12 cellular contexts compared by ENCODE assay signal in genomic region chr5:173926359-173926758, GRCh38. TPM values are rescaled to one million over a fixed set of nuclear protein-coding genes. Genes with fewer than 3 reads are reported as not detected.
DNase-seq lines count a peak whose midpoint lies in the region; ATAC-seq, FAIRE-seq and TF ChIP-seq lines count a peak whose summit lies in the region.
"Had no signal": no experiment of that assay in that cellular context is flagged by ENCODE, and none has a peak within 500 bp of the region (broad histone marks: within the 10 kb centered on the region; RNA-seq: fewer than 3 reads in every experiment).

No MANE protein-coding gene starts in this region.

- peaks cover 98% of the 10 kb centered on the region for H3K79me2 ChIP-seq in MM.1S (ENCODE audit: low read length)

- H3K36me3 ChIP-seq in MM.1S (replicated peaks; ENCODE audit: insufficient read depth, low read length) (peaks cover 3% of the 10 kb centered on the region; the same call in 1 of the 2 replicates), bronchial epithelial cell (ENCODE audit: control insufficient read depth, insufficient read depth, low read length) (no peaks in the 10 kb centered on the region)

- H3K9me3 ChIP-seq in MM.1S (replicated peaks; ENCODE audit: insufficient read depth, low read length) = no peaks in the 10 kb centered on the region

- TF ChIP-seq CTCF in MM.1S (IDR thresholded peaks at IDR 0.05; ENCODE audit: low read length) = no peak
- no peak for TF ChIP-seq CTCF in bronchial epithelial cell (IDR thresholded peaks at IDR 0.05; ENCODE audit: insufficient read depth, low read length, severe bottlenecking)

- H3K4me2 ChIP-seq in MM.1S (ENCODE audit: low read depth, low read length) = peak overlapping the region; percentile 64

- H3K9me2 ChIP-seq in MM.1S (replicated peaks; ENCODE audit: insufficient read depth, low read length) = no peaks in the 10 kb centered on the region

- no peaks in the 10 kb centered on the region for H3K27me3 Mint-ChIP-seq in activated naive CD8-positive, alpha-beta T cell treated with anti-CD3 and anti-CD28 coated beads for 36 hours
- H3K27me3 Mint-ChIP-seq in activated CD4-positive, alpha-beta T cell treated with anti-CD3 and anti-CD28 coated beads, Interleukin-2, amount 10 ng/mL, durations not matched to agents 24 days and 14 days = no peaks in the 10 kb centered on the region
- H3K27me3 Mint-ChIP-seq: IgD-negative memory B cell had no signal

- peaks cover 3% of the 10 kb centered on the region; the same call in 1 of the 2 replicates for H4K20me1 ChIP-seq in MM.1S (ENCODE audit: insufficient read depth, low read length)

- H3F3A ChIP-seq in MM.1S (ENCODE audit: insufficient read depth, low read length) = peaks cover 58% of the 10 kb centered on the region

- H3K4me3 Mint-ChIP-seq in activated naive CD8-positive, alpha-beta T cell treated with anti-CD3 and anti-CD28 coated beads for 36 hours = no peak overlapping the region
- no peak overlapping the region for H3K4me3 Mint-ChIP-seq in activated CD4-positive, alpha-beta T cell treated with anti-CD3 and anti-CD28 coated beads, Interleukin-2, amount 10 ng/mL, durations not matched to agents 24 days and 14 days
- H3K4me3 Mint-ChIP-seq: endodermal cell, IgD-negative memory B cell had no signal

- H3K9me3 Mint-ChIP-seq in activated naive CD8-positive, alpha-beta T cell treated with anti-CD3 and anti-CD28 coated beads for 36 hours = no peaks in the 10 kb centered on the region
- H3K9me3 Mint-ChIP-seq in activated CD4-positive, alpha-beta T cell treated with anti-CD3 and anti-CD28 coated beads, Interleukin-2, amount 10 ng/mL, durations not matched to agents 24 days and 14 days = no peaks in the 10 kb centered on the region
- H3K9me3 Mint-ChIP-seq: endodermal cell, IgD-negative memory B cell had no signal

- H3K27ac Mint-ChIP-seq in activated naive CD8-positive, alpha-beta T cell treated with anti-CD3 and anti-CD28 coated beads for 36 hours = no peak overlapping the region
- no peak overlapping the region for H3K27ac Mint-ChIP-seq in activated CD4-positive, alpha-beta T cell treated with anti-CD3 and anti-CD28 coated beads, Interleukin-2, amount 10 ng/mL, durations not matched to agents 24 days and 14 days
- H3K27ac Mint-ChIP-seq: endodermal cell, IgD-negative memory B cell had no signal

- H3K27me3 ChIP-seq in MM.1S (replicated peaks; ENCODE audit: insufficient read depth, low read length) (no peaks in the 10 kb centered on the region), bronchial epithelial cell (ENCODE audit: control insufficient read depth, insufficient read depth, low read length) (no peaks in the 10 kb centered on the region)

- H3K27ac ChIP-seq in MM.1S (ENCODE audit: low read length) = peak overlapping the region; percentile 81; the same call in 1 of the 2 replicates

- peak overlapping the region; percentile 21; the same call in 1 of the 2 replicates for H3K4me3 ChIP-seq in MM.1S (ENCODE audit: low read length)
- H3K4me3 ChIP-seq in bronchial epithelial cell (ENCODE audit: low read depth, low read length) = no peak overlapping the region

- no peak for FAIRE-seq in bronchial epithelial cell (lab: Jason Lieb, UNC)
- FAIRE-seq: keratinocyte had no signal

- peaks cover 3% of the 10 kb centered on the region for H3K36me3 Mint-ChIP-seq in activated naive CD8-positive, alpha-beta T cell treated with anti-CD3 and anti-CD28 coated beads for 36 hours
- H3K36me3 Mint-ChIP-seq in activated CD4-positive, alpha-beta T cell treated with anti-CD3 and anti-CD28 coated beads, Interleukin-2, amount 10 ng/mL, durations not matched to agents 24 days and 14 days (ENCODE audit: low read depth) = peaks cover 1% of the 10 kb centered on the region

- peaks cover 19% of the 10 kb centered on the region for H3K4me1 Mint-ChIP-seq in activated naive CD8-positive, alpha-beta T cell treated with anti-CD3 and anti-CD28 coated beads for 36 hours
- H3K4me1 Mint-ChIP-seq in activated CD4-positive, alpha-beta T cell treated with anti-CD3 and anti-CD28 coated beads, Interleukin-2, amount 10 ng/mL, durations not matched to agents 24 days and 14 days = peaks cover 2% of the 10 kb centered on the region

- peaks cover 84% of the 10 kb centered on the region for H3K4me1 ChIP-seq in MM.1S (ENCODE audit: low read length)

- peak; percentile 85 for ATAC-seq in left ventricle myocardium superior

- no peak for DNase-seq in MM.1S
- peak; percentile 22 for DNase-seq in bronchial epithelial cell (ENCODE audit: low read depth)
- DNase-seq in left ventricle myocardium superior = no peak
- DNase-seq in superior temporal gyrus (ENCODE audit: extremely low spot score) = peak; percentile 79
- DNase-seq in OCI-M2 (lab: John Stamatoyannopoulos, UW; ENCODE audit: unreplicated experiment) = no peak
- no peak for DNase-seq in activated CD8-positive, alpha-beta memory T cell treated with anti-CD3 and anti-CD28 coated beads for 24 hours
- no peak for DNase-seq in activated naive CD8-positive, alpha-beta T cell treated with anti-CD3 and anti-CD28 coated beads for 36 hours
- no peak for DNase-seq in activated CD4-positive, alpha-beta T cell treated with anti-CD3 and anti-CD28 coated beads, Interleukin-2, amount 10 ng/mL, durations not matched to agents 24 days and 14 days
- DNase-seq: activated effector memory CD4-positive, alpha-beta T cell treated with anti-CD3 and anti-CD28 coated beads, Interleukin-2, amount 50 U/mL, for 16 hours; endodermal cell had no signal

- no peak overlapping the region for H2AFZ ChIP-seq in MM.1S (ENCODE audit: low read length)

- peak overlapping the region; percentile 34; the same call in 1 of the 2 replicates for H3K9ac ChIP-seq in MM.1S (ENCODE audit: low read length)

- intact Hi-C loops in left ventricle myocardium superior (cut with micrococcal nuclease) = no loop called here
- intact Hi-C loops in activated CD4-positive, alpha-beta T cell treated with anti-CD3 and anti-CD28 coated beads, Interleukin-2, amount 10 ng/mL, durations not matched to agents 24 days and 14 days (cut with micrococcal nuclease) = no loop called here

RNA-seq across cellular contexts. Expression of gene CPEB4, which starts 38.2 kb away (rescaled TPM):
- total RNA-seq in bronchial epithelial cell (27.9 and 38.3 TPM in 2 replicates), left ventricle myocardium superior (125 TPM)
- total RNA-seq in activated naive CD8-positive, alpha-beta T cell treated with anti-CD3 and anti-CD28 coated beads for 36 hours = 1 to 10 TPM; 7.4 to 8.4 TPM
- total RNA-seq in activated CD4-positive, alpha-beta T cell treated with anti-CD3 and anti-CD28 coated beads, Interleukin-2, amount 10 ng/mL, durations not matched to agents 24 days and 14 days = 7.6 and 8.8 TPM in 2 replicates

Comparison
In these comparisons a context has a peak if more than half of its experiments do, and no peak if none do; other contexts are left out.
1. DNase-seq: peak in bronchial epithelial cell (single experiment) and superior temporal gyrus (single experiment); none in MM.1S (single experiment), left ventricle myocardium superior (single experiment), OCI-M2 (single experiment), activated CD8-positive, alpha-beta memory T cell treated with anti-CD3 and anti-CD28 coated beads for 24 hours (single experiment), activated naive CD8-positive, alpha-beta T cell treated with anti-CD3 and anti-CD28 coated beads for 36 hours (single experiment) and activated CD4-positive, alpha-beta T cell treated with anti-CD3 and anti-CD28 coated beads, Interleukin-2, amount 10 ng/mL, durations not matched to agents 24 days and 14 days (single experiment).